Comparison of ENCODE assay signal across 12 cellular contexts in the genomic region with DNA sequence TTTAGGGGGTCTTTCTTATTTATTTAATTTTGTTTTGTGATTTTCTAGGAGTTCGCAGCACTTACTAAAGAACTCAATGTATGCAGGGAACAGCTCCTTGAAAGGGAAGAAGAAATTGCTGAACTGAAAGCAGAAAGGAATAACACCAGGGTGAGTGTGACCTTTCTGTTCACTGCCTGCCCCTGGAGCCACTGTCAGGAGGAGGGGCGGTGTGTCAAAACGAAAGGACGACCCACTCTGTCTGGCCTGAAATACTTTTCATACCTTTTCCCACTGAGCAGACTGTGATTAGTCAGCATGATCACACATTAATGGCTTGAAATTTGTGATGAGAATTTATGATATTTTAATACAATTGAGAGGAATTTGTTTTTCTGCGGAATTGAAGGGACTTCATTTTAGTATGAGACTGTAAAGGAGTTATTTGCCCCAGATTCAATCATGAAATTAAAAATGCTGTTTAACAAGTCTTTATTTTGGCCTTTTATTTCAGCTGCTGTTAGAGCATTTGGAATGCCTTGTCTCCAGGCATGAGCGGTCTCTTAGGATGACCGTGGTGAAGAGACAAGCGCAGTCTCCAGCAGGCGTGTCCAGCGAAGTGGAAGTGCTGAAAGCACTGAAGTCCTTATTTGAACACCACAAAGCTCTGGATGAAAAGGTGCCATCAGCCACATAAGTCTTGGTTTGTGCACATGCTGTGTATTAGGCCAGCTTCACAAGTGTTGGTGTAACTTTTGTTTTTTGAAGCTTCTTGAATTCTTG. TPM values are rescaled to one million over a fixed set of nuclear protein-coding genes. Genes with fewer than 3 reads are reported as not detected.
DNase-seq lines count a peak whose midpoint lies in the region; ATAC-seq and TF ChIP-seq lines count a peak whose summit lies in the region.
"Had no signal": no experiment of that assay in that cellular context is flagged by ENCODE, and none has a peak within 500 bp of the region (broad histone marks: within the 10 kb centered on the region; RNA-seq: fewer than 3 reads in every experiment).

No MANE protein-coding gene starts in this region.

- H3K4me1 Mint-ChIP-seq in mesothelial cell of epicardium, result peaks cover 16% of the 10 kb centered on the region
- peaks cover 0 to 4% (median 0%) of the 10 kb centered on the region in 7 donors for H3K4me1 Mint-ChIP-seq in naive thymus-derived CD4-positive, alpha-beta T cell

- intact Hi-C loops in naive thymus-derived CD4-positive, alpha-beta T cell (cut with micrococcal nuclease), result no loop called here

- CTCF ChIA-PET in naive thymus-derived CD4-positive, alpha-beta T cell (lab: Charles Lee), result no interaction called here

- peak overlapping the region in 8 of 11 experiments; percentile 7 to 81 (median 66); a peak in 13 of 22 replicates for H3K27ac ChIP-seq in BLaER1 treated with 17β-estradiol and CSF1 and Interleukin-3, amounts not matched to agents 10 nM and 100 nM
- no peak overlapping the region for H3K27ac ChIP-seq in OCI-LY3 (ENCODE audit: low read length)
- no peak overlapping the region for H3K27ac ChIP-seq in naive thymus-derived CD4-positive, alpha-beta T cell (ENCODE audit: low read depth, low read length)

- DNase-seq in GM19240 (ENCODE audit: insufficient read length, low spot score) (peak; percentile 44), mesothelial cell of epicardium (ENCODE audit: low spot score in 2 of 2, unreplicated experiment in 2 of 2) (no peak), NCI-H1694 treated with DMSO at 0.1 percent for 48 hours (lab: John Stamatoyannopoulos, UW) (no peak), putamen (ENCODE audit: low spot score) (no peak)
- DNase-seq in naive thymus-derived CD4-positive, alpha-beta T cell, result no peak
- DNase-seq: activated CD4-positive, alpha-beta T cell treated with anti-CD3 and anti-CD28 coated beads, Interleukin-2, amount 10 ng/mL, durations not matched to agents 24 days and 14 days; hippocampal formation; NCI-H1092 had no signal

- peaks cover 27% of the 10 kb centered on the region for H3K36me3 Mint-ChIP-seq in mesothelial cell of epicardium
- peaks cover 13 to 58% (median 25%) of the 10 kb centered on the region in 5 donors for H3K36me3 Mint-ChIP-seq in naive thymus-derived CD4-positive, alpha-beta T cell

- POLR2A ChIA-PET in naive thymus-derived CD4-positive, alpha-beta T cell (lab: Charles Lee), result interaction anchor here (0.6 kb wide), 1 partner anchor 638 kb away, joined by 3 read pairs; no protein-coding TSS in a partner anchor

- no peak for ATAC-seq in HG03565 (IDR thresholded peaks at IDR 0.05; ENCODE audit: unreplicated experiment)
- ATAC-seq in naive thymus-derived CD4-positive, alpha-beta T cell, result no peak

- no peaks in the 10 kb centered on the region for H3K27me3 ChIP-seq in BLaER1 treated with 17β-estradiol and CSF1 and Interleukin-3, amounts not matched to agents 10 nM and 100 nM
- no peaks in the 10 kb centered on the region for H3K27me3 ChIP-seq in OCI-LY3 (ENCODE audit: low read depth, low read length)
- H3K27me3 ChIP-seq in naive thymus-derived CD4-positive, alpha-beta T cell (ENCODE audit: control insufficient read depth in 2 of 2, insufficient read depth in 2 of 2, low read length in 2 of 2), result no peaks in the 10 kb centered on the region
- H3K27me3 ChIP-seq: breast epithelium had no signal

- no peak overlapping the region for H3K4me3 Mint-ChIP-seq in mesothelial cell of epicardium
- no peak overlapping the region for H3K4me3 Mint-ChIP-seq in naive thymus-derived CD4-positive, alpha-beta T cell
- H3K4me3 Mint-ChIP-seq: activated CD4-positive, alpha-beta T cell treated with anti-CD3 and anti-CD28 coated beads, Interleukin-2, amount 10 ng/mL, durations not matched to agents 24 days and 14 days had no signal

- peaks cover 0 to 48% (median 2%) of the 10 kb centered on the region in 11 experiments; a peak in 10 of 22 replicates for H4K20me1 ChIP-seq in BLaER1 treated with 17β-estradiol and CSF1 and Interleukin-3, amounts not matched to agents 10 nM and 100 nM
- H4K20me1 ChIP-seq in OCI-LY3 (ENCODE audit: insufficient read depth, low read length), result peaks cover 45% of the 10 kb centered on the region

- no peak for TF ChIP-seq CTCF in OCI-LY3 (IDR thresholded peaks at IDR 0.05; ENCODE audit: low read depth, low read length)
- no peak for TF ChIP-seq CTCF in mesothelial cell of epicardium (IDR thresholded peaks at IDR 0.05; ENCODE audit: unreplicated experiment)

- H3K4me2 ChIP-seq in BLaER1 treated with 17β-estradiol and CSF1 and Interleukin-3, amounts not matched to agents 10 nM and 100 nM, result peak overlapping the region in 5 of 11 experiments; percentile 53 to 92 (median 81); a peak in 10 of 22 replicates
- H3K4me2 ChIP-seq in OCI-LY3 (ENCODE audit: low read length), result peak overlapping the region; percentile 69

- H3K36me3 ChIP-seq in BLaER1 treated with 17β-estradiol and CSF1 and Interleukin-3, amounts not matched to agents 10 nM and 100 nM, result peaks cover 35 to 100% (median 98%) of the 10 kb centered on the region in 11 experiments
- peaks cover 36% of the 10 kb centered on the region for H3K36me3 ChIP-seq in OCI-LY3 (replicated peaks; ENCODE audit: low read depth, low read length)
- H3K36me3 ChIP-seq in naive thymus-derived CD4-positive, alpha-beta T cell (ENCODE audit: control insufficient read depth in 2 of 3, insufficient read depth in 3 of 3, low read length in 3 of 3), result peaks cover 4 to 66% (median 17%) of the 10 kb centered on the region in 3 experiments
- H3K36me3 ChIP-seq: breast epithelium had no signal

- H3K79me2 ChIP-seq in OCI-LY3 (ENCODE audit: low read length), result peaks cover 4% of the 10 kb centered on the region; the same call in 1 of the 2 replicates

- H3K27ac Mint-ChIP-seq in mesothelial cell of epicardium, result peak overlapping the region; percentile 81
- H3K27ac Mint-ChIP-seq in naive thymus-derived CD4-positive, alpha-beta T cell, result peak overlapping the region in 1 of 9 donors; percentile 36
- H3K27ac Mint-ChIP-seq: activated CD4-positive, alpha-beta T cell treated with anti-CD3 and anti-CD28 coated beads, Interleukin-2, amount 10 ng/mL, durations not matched to agents 24 days and 14 days had no signal

- no peaks in the 10 kb centered on the region for H3K9me3 ChIP-seq in BLaER1 treated with 17β-estradiol and CSF1 and Interleukin-3, amounts not matched to agents 10 nM and 100 nM (replicated peaks in 1 of 11)
- H3K9me3 ChIP-seq in OCI-LY3 (ENCODE audit: insufficient read depth, low read length), result no peaks in the 10 kb centered on the region
- H3K9me3 ChIP-seq in naive thymus-derived CD4-positive, alpha-beta T cell (ENCODE audit: control insufficient read depth in 2 of 3, low read length in 3 of 3), result no peaks in the 10 kb centered on the region
- H3K9me3 ChIP-seq: breast epithelium had no signal

- peaks cover 0 to 100% (median 44%) of the 10 kb centered on the region in 10 experiments; a peak in 14 of 20 replicates for H3K4me1 ChIP-seq in BLaER1 treated with 17β-estradiol and CSF1 and Interleukin-3, amounts not matched to agents 10 nM and 100 nM
- H3K4me1 ChIP-seq in OCI-LY3 (ENCODE audit: low read length), result peaks cover 24% of the 10 kb centered on the region
- H3K4me1 ChIP-seq in naive thymus-derived CD4-positive, alpha-beta T cell (ENCODE audit: control insufficient read depth in 2 of 2, insufficient read depth in 2 of 2, low read length in 2 of 2), result no peaks in the 10 kb centered on the region
- H3K4me1 ChIP-seq: breast epithelium had no signal

- H3K9ac ChIP-seq in BLaER1 treated with 17β-estradiol and CSF1 and Interleukin-3, amounts not matched to agents 10 nM and 100 nM, result peak overlapping the region in 5 of 11 experiments; percentile 10 to 43 (median 37); a peak in 6 of 22 replicates
- 0 out of 2 replicates have a peak overlapping the region, but pooled peaks have one; percentile 3 for H3K9ac ChIP-seq in OCI-LY3 (ENCODE audit: low read length)

- no peaks in the 10 kb centered on the region for H3K27me3 Mint-ChIP-seq in mesothelial cell of epicardium (ENCODE audit: low read depth)
- H3K27me3 Mint-ChIP-seq in naive thymus-derived CD4-positive, alpha-beta T cell, result no peaks in the 10 kb centered on the region
- H3K27me3 Mint-ChIP-seq: activated CD4-positive, alpha-beta T cell treated with anti-CD3 and anti-CD28 coated beads, Interleukin-2, amount 10 ng/mL, durations not matched to agents 24 days and 14 days had no signal

- no peak overlapping the region for H3K4me3 ChIP-seq in BLaER1 treated with 17β-estradiol and CSF1 and Interleukin-3, amounts not matched to agents 10 nM and 100 nM
- H3K4me3 ChIP-seq in OCI-LY3 (ENCODE audit: low read length), result peak overlapping the region; percentile 40
- H3K4me3 ChIP-seq in naive thymus-derived CD4-positive, alpha-beta T cell (ENCODE audit: low read length), result no peak overlapping the region
- H3K4me3 ChIP-seq: breast epithelium had no signal

- H3K9me3 Mint-ChIP-seq in mesothelial cell of epicardium, result peaks cover 4% of the 10 kb centered on the region
- H3K9me3 Mint-ChIP-seq in naive thymus-derived CD4-positive, alpha-beta T cell, result peaks cover 0 to 3% (median 0%) of the 10 kb centered on the region in 11 donors
- H3K9me3 Mint-ChIP-seq: activated CD4-positive, alpha-beta T cell treated with anti-CD3 and anti-CD28 coated beads, Interleukin-2, amount 10 ng/mL, durations not matched to agents 24 days and 14 days had no signal

- no peak overlapping the region for H2AFZ ChIP-seq in OCI-LY3 (ENCODE audit: low read depth, low read length)

RNA-seq across cellular contexts. Expression of a gene that starts 54.0 kb away (rescaled TPM):
- 58.3 to 66.8 TPM (median 59.1 TPM) in 3 replicates for total RNA-seq in mesothelial cell of epicardium
- 10 to 100 TPM; 41.5 to 71.0 (median 52.3) TPM for total RNA-seq in naive thymus-derived CD4-positive, alpha-beta T cell
- polyA plus RNA-seq in naive thymus-derived CD4-positive, alpha-beta T cell, result 10 to 100 TPM; 14.3 to 14.8 TPM

Comparison
In these comparisons a context has a peak if more than half of its experiments do, and no peak if none do; other contexts are left out.
1. H3K27ac ChIP-seq: peak in BLaER1 treated with 17β-estradiol and CSF1 and Interleukin-3, amounts not matched to agents 10 nM and 100 nM (8 of 11); none in OCI-LY3 (single experiment) and naive thymus-derived CD4-positive, alpha-beta T cell (single experiment).